Comparison of ENCODE assay signal across 15 cellular contexts in the genomic region with DNA sequence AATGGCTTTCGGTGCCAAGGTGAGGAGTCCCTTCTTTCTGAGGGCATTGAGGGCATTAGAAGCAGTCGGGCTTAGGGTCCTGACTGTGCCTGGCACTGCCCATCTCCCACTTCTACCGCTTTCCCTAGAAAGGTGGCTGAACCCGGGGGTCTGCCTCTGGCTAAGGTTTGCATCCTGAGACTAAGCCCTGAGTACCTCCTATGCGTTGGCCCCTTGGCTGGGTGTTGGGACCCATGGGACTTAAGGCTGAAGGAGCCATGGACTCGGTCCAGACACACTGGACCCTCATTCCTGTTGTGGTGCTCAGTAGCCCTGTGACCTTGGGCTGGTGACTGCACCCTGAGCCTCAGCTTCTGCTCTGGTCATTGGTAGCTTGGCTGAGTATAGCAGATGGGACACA. TPM values are rescaled to one million over a fixed set of nuclear protein-coding genes. Genes with fewer than 3 reads are reported as not detected.
"Had no signal": no experiment of that assay in that cellular context is flagged by ENCODE, and none has a peak within 500 bp of the region (broad histone marks: within the 10 kb centered on the region; RNA-seq: fewer than 3 reads in every experiment).

No MANE protein-coding gene starts in this region.

- H3K9me3 Mint-ChIP-seq: activated CD4-positive, alpha-beta memory T cell treated with anti-CD3 and anti-CD28 coated beads, Interleukin-2, amount 10 ng/mL, durations not matched to agents 7 days and 5 days; activated naive CD8-positive, alpha-beta T cell treated with anti-CD3 and anti-CD28 coated beads for 36 hours; activated T-cell treated with anti-CD3 and anti-CD28 coated beads, Interleukin-2, amount 50 U/mL, for 72 hours had no signal

- H3K4me3 ChIP-seq: dorsolateral prefrontal cortex, esophagus muscularis mucosa, sigmoid colon, testis had no signal

- H3K27ac ChIP-seq: esophagus muscularis mucosa, neutrophil, sigmoid colon, testis had no signal

- H3K36me3 ChIP-seq: neutrophil had no signal

- H3K4me1 Mint-ChIP-seq: activated naive CD8-positive, alpha-beta T cell treated with anti-CD3 and anti-CD28 coated beads for 36 hours had no signal

- H3K27ac Mint-ChIP-seq: activated CD4-positive, alpha-beta memory T cell treated with anti-CD3 and anti-CD28 coated beads, Interleukin-2, amount 10 ng/mL, durations not matched to agents 7 days and 5 days; activated naive CD8-positive, alpha-beta T cell treated with anti-CD3 and anti-CD28 coated beads for 36 hours; activated T-cell treated with anti-CD3 and anti-CD28 coated beads, Interleukin-2, amount 50 U/mL, for 72 hours had no signal

- H3K27me3 ChIP-seq: dorsolateral prefrontal cortex, esophagus muscularis mucosa, sigmoid colon, testis had no signal

- H3K9me3 ChIP-seq: esophagus muscularis mucosa, neutrophil, sigmoid colon, testis had no signal

- H3K4me3 Mint-ChIP-seq: activated CD4-positive, alpha-beta memory T cell treated with anti-CD3 and anti-CD28 coated beads, Interleukin-2, amount 10 ng/mL, durations not matched to agents 7 days and 5 days; activated naive CD8-positive, alpha-beta T cell treated with anti-CD3 and anti-CD28 coated beads for 36 hours; activated T-cell treated with anti-CD3 and anti-CD28 coated beads, Interleukin-2, amount 50 U/mL, for 72 hours had no signal

- H3K36me3 Mint-ChIP-seq: activated naive CD8-positive, alpha-beta T cell treated with anti-CD3 and anti-CD28 coated beads for 36 hours had no signal

- DNase-seq: activated CD4-positive, alpha-beta memory T cell treated with anti-CD3 and anti-CD28 coated beads, Interleukin-2, amount 10 ng/mL, durations not matched to agents 7 days and 5 days; activated gamma-delta T cell treated with Interleukin-2 at 50 U/mL for 16 hours; activated naive CD8-positive, alpha-beta T cell treated with anti-CD3 and anti-CD28 coated beads for 36 hours; activated T-cell treated with anti-CD3 and anti-CD28 coated beads, Interleukin-2, amount 50 U/mL, for 72 hours; sigmoid colon; stimulated activated CD4-positive, alpha-beta T cell treated with anti-CD3 and anti-CD28 coated beads, Interleukin-2, amount 100 ng/mL, for 48 hours; stimulated activated naive CD4-positive, alpha-beta T cell treated with Interleukin-2 at 50 U/mL for 16 hours; T-helper 9 cell had no signal

- FAIRE-seq: bronchial epithelial cell, endometrium, islet of Langerhans had no signal

RNA-seq across cellular contexts. Expression of a gene that starts 23.9 kb away (rescaled TPM):
- total RNA-seq: activated CD4-positive, alpha-beta memory T cell treated with anti-CD3 and anti-CD28 coated beads, Interleukin-2, amount 10 ng/mL, durations not matched to agents 7 days and 5 days had no signal
